Comparison of ENCODE assay signal across 10 cellular contexts in the genomic region with DNA sequence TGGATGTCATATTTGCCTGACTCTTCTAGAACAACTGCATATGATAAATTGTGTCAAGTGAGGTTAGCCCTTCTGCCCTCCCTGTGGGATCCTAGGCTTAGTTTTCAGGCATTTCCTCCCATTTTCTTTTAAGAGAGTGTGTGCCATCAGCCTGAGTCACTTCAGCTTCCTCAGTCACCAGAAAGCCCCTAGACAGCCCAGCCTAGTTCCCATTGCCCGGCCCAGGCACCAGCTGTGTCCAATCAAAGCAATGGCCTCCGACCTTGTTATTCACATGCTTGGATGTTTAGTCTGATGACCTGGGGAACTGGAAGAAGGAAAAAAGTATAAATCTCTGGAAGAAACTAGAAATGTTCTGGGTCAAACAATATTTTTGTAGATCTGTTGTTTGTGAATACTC.
DNase-seq lines count a peak whose midpoint lies in the region; ATAC-seq and TF ChIP-seq lines count a peak whose summit lies in the region.
"Had no signal": no experiment of that assay in that cellular context is flagged by ENCODE, and none has a peak within 500 bp of the region (broad histone marks: within the 10 kb centered on the region; RNA-seq: fewer than 3 reads in every experiment).

No MANE protein-coding gene starts in this region.

- H3K9ac ChIP-seq in smooth muscle cell (ENCODE audit: low read depth) (no peak overlapping the region), endodermal cell (ENCODE audit: extremely low read depth, low read length, poor library complexity, severe bottlenecking) (no peak overlapping the region)

- intact Hi-C loops in left ventricle myocardium superior (cut with micrococcal nuclease), result no loop called here

- no peaks in the 10 kb centered on the region for H3K9me3 Mint-ChIP-seq in endodermal cell
- H3K9me3 Mint-ChIP-seq: activated CD8-positive, alpha-beta T cell treated with anti-CD3 and anti-CD28 coated beads for 36 hours had no signal

- H3K27ac Mint-ChIP-seq in endodermal cell, result no peak overlapping the region
- H3K27ac Mint-ChIP-seq: activated CD8-positive, alpha-beta T cell treated with anti-CD3 and anti-CD28 coated beads for 36 hours had no signal

- H3K4me1 Mint-ChIP-seq in endodermal cell, result no peaks in the 10 kb centered on the region

- H3K79me2 ChIP-seq in smooth muscle cell (ENCODE audit: low read depth), result no peaks in the 10 kb centered on the region

- H3K4me1 ChIP-seq in smooth muscle cell (ENCODE audit: low read depth) (no peaks in the 10 kb centered on the region), endodermal cell (ENCODE audit: control insufficient read depth, insufficient read depth, low read length) (no peaks in the 10 kb centered on the region)

- no peak overlapping the region for H3K4me3 Mint-ChIP-seq in endodermal cell
- H3K4me3 Mint-ChIP-seq: activated CD8-positive, alpha-beta T cell treated with anti-CD3 and anti-CD28 coated beads for 36 hours had no signal

- DNase-seq in GOT3 (lab: John Stamatoyannopoulos, UW), result peak; percentile 30
- DNase-seq in amniotic epithelial cell (ENCODE audit: low read depth), result peak; percentile 16
- peak; percentile 40 for DNase-seq in left ventricle myocardium superior
- no peak for DNase-seq in smooth muscle cell (lab: John Stamatoyannopoulos, UW; ENCODE audit: unreplicated experiment)
- DNase-seq in endodermal cell, result no peak
- no peak for DNase-seq in HT-29 (ENCODE audit: low spot score)
- no peak for DNase-seq in cerebellar nuclear complex (lab: John Stamatoyannopoulos, UW)
- DNase-seq: activated CD8-positive, alpha-beta T cell treated with anti-CD3 and anti-CD28 coated beads for 36 hours; DND-41 had no signal

- H3K27me3 ChIP-seq in smooth muscle cell (ENCODE audit: low read depth), result no peaks in the 10 kb centered on the region
- no peaks in the 10 kb centered on the region for H3K27me3 ChIP-seq in endodermal cell (ENCODE audit: control insufficient read depth, insufficient read depth, low read length, poor library complexity, severe bottlenecking)

- peak overlapping the region; percentile 73 for H3K27ac ChIP-seq in smooth muscle cell (ENCODE audit: low read depth)
- H3K27ac ChIP-seq in endodermal cell (ENCODE audit: low read depth, low read length), result no peak overlapping the region

- no peaks in the 10 kb centered on the region for H3K9me3 ChIP-seq in smooth muscle cell (replicated peaks; ENCODE audit: low read depth)
- H3K9me3 ChIP-seq in endodermal cell (ENCODE audit: control insufficient read depth, low read length), result no peaks in the 10 kb centered on the region

- H3K36me3 Mint-ChIP-seq in endodermal cell (ENCODE audit: low read depth), result no peaks in the 10 kb centered on the region

- H3K4me3 ChIP-seq in smooth muscle cell, result no peak overlapping the region
- no peak overlapping the region for H3K4me3 ChIP-seq in endodermal cell (ENCODE audit: low read length)

- H3K36me3 ChIP-seq in smooth muscle cell (ENCODE audit: low read depth) (no peaks in the 10 kb centered on the region), endodermal cell (ENCODE audit: control insufficient read depth, insufficient read depth, low read length) (no peaks in the 10 kb centered on the region)

- H3K4me2 ChIP-seq in smooth muscle cell, result peak overlapping the region; percentile 33

- H4K20me1 ChIP-seq in smooth muscle cell (ENCODE audit: low read depth), result no peaks in the 10 kb centered on the region

- ATAC-seq in left ventricle myocardium superior, result peak; percentile 65
- ATAC-seq in HG02884 (IDR thresholded peaks at IDR 0.05; ENCODE audit: unreplicated experiment), result no peak
- ATAC-seq: activated CD8-positive, alpha-beta T cell treated with anti-CD3 and anti-CD28 coated beads for 36 hours had no signal

- 33% methylated on average over 2 of the region's 2 CpGs for WGBS in smooth muscle cell (ENCODE audit: low lambda C conversion rate)
- 73 to 89% methylated on average over 2 of the region's 2 CpGs for WGBS in endodermal cell (ENCODE audit: insufficient coverage in 1 of 2, insufficient read length in 1 of 2), 2 experiments

- no peaks in the 10 kb centered on the region for H3K27me3 Mint-ChIP-seq in endodermal cell (ENCODE audit: insufficient read depth)

- peaks cover 12% of the 10 kb centered on the region for H3F3A ChIP-seq in smooth muscle cell (ENCODE audit: low read depth)

- TF ChIP-seq CTCF in smooth muscle cell (IDR thresholded peaks at IDR 0.05; ENCODE audit: borderline replicate concordance, insufficient read depth, poor library complexity, severe bottlenecking), result no peak
- TF ChIP-seq CTCF in endodermal cell (conservative IDR thresholded peaks at IDR 0.05), result no peak

- H2AFZ ChIP-seq in smooth muscle cell (ENCODE audit: low read depth), result no peak overlapping the region

Comparison
In these comparisons a context has a peak if more than half of its experiments do, and no peak if none do; other contexts are left out.
1. DNase-seq: peak in GOT3 (single experiment), amniotic epithelial cell (single experiment) and left ventricle myocardium superior (single experiment); none in smooth muscle cell (single experiment), endodermal cell (single experiment), HT-29 (single experiment) and cerebellar nuclear complex (0 of 2).